25 cellular contexts compared by ENCODE assay signal in genomic region chr15:61106044-61106834, GRCh38.
"Had no signal": no experiment of that assay in that cellular context is flagged by ENCODE, and none has a peak within 500 bp of the region (broad histone marks: within the 10 kb centered on the region; RNA-seq: fewer than 3 reads in every experiment).

No MANE protein-coding gene starts in this region.

- ATAC-seq: effector memory CD8-positive, alpha-beta T cell; gastroesophageal sphincter; pancreas; sciatic nerve; stimulated activated effector memory CD8-positive, alpha-beta T cell treated with anti-CD3 and anti-CD28 coated beads, Interleukin-12 subunit alpha, Interleukin-12 subunit beta, amount 100 ng/mL, for 72 hours had no signal

- H3K9me3 ChIP-seq: gastroesophageal sphincter, pancreas, prostate gland, uterus had no signal

- FAIRE-seq: pancreas, TTC549 had no signal

- H3K4me1 ChIP-seq: pancreas, prostate gland, uterus had no signal

- DNase-seq: activated CD4-positive, alpha-beta T cell treated with anti-CD3 and anti-CD28 coated beads for 4 hours; activated CD4-positive, alpha-beta T cell treated with anti-CD3 and anti-CD28 coated beads, Interleukin-2, amount 50 U/mL, for 48 hours; activated CD8-positive, alpha-beta memory T cell treated with anti-CD3 and anti-CD28 coated beads for 24 hours; activated effector memory CD4-positive, alpha-beta T cell treated with anti-CD3 and anti-CD28 coated beads, Interleukin-2, amount 50 U/mL, for 16 hours; activated naive CD4-positive, alpha-beta T cell treated with anti-CD3 and anti-CD28 coated beads for 36 hours; activated naive CD8-positive, alpha-beta T cell treated with anti-CD3 and anti-CD28 coated beads for 36 hours; caudate nucleus; cortex of kidney; effector memory CD8-positive, alpha-beta T cell; erythroblast; head of caudate nucleus; hypothalamus; naive B cell; nucleus accumbens; pancreas; retina; stimulated activated CD4-positive, alpha-beta T cell treated with anti-CD3 and anti-CD28 coated beads, Interleukin-4, amount 100 ng/mL, for 24 hours; uterus had no signal

- H3K4me3 ChIP-seq: gastroesophageal sphincter, pancreas, prostate gland, skin epidermis, uterus had no signal

- H3K27ac ChIP-seq: gastroesophageal sphincter, pancreas, prostate gland, skin epidermis, uterus, VCaP had no signal

- H3K36me3 ChIP-seq: gastroesophageal sphincter, pancreas, prostate gland, uterus had no signal
